Comparison of ENCODE assay signal across 32 cellular contexts in genomic region chr6:112398686-112399085, GRCh38. TPM values are rescaled to one million over a fixed set of nuclear protein-coding genes. Genes with fewer than 3 reads are reported as not detected.
"Had no signal": no experiment of that assay in that cellular context is flagged by ENCODE, and none has a peak within 500 bp of the region (broad histone marks: within the 10 kb centered on the region; RNA-seq: fewer than 3 reads in every experiment).

No MANE protein-coding gene starts in this region.

- H3K4me3 ChIP-seq: coronary artery, dorsolateral prefrontal cortex, esophagus squamous epithelium, gastrocnemius medialis, heart right ventricle, left lung, lower lobe of right lung, mucosa of descending colon had no signal

- H3K36me3 Mint-ChIP-seq: mesothelial cell of epicardium had no signal

- H3K36me3 ChIP-seq: esophagus squamous epithelium, gastrocnemius medialis, heart right ventricle, left lung, lower lobe of right lung had no signal

- ATAC-seq: esophagus mucosa; gastrocnemius medialis; heart right ventricle; left cardiac atrium; left lung; left ventricle myocardium superior; lower lobe of right lung; mucosa of descending colon; naive thymus-derived CD8-positive, alpha-beta T cell had no signal

- DNase-seq: dermis blood vessel endothelial cell; dorsolateral prefrontal cortex; effector CD4-positive, alpha-beta T cell; effector memory CD4-positive, alpha-beta T cell; erythroblast; esophagus squamous epithelium; foreskin fibroblast; foreskin melanocyte; gastrocnemius medialis; glutamatergic neuron; head of caudate nucleus; heart right ventricle; hippocampal formation; left cardiac atrium; left lung; left ventricle myocardium superior; lower lobe of right lung; mesenchymal stem cell; mucosa of descending colon; naive B cell; naive thymus-derived CD8-positive, alpha-beta T cell had no signal

- H3K4me3 Mint-ChIP-seq: mesothelial cell of epicardium; naive B cell; naive thymus-derived CD8-positive, alpha-beta T cell had no signal

- H3K27ac Mint-ChIP-seq: mesothelial cell of epicardium; naive B cell; naive thymus-derived CD8-positive, alpha-beta T cell had no signal

- H3K4me1 Mint-ChIP-seq: mesothelial cell of epicardium; naive B cell; naive thymus-derived CD8-positive, alpha-beta T cell had no signal

- H3K9me3 ChIP-seq: gastrocnemius medialis, lower lobe of right lung, mucosa of descending colon had no signal

- H3K27me3 ChIP-seq: dorsolateral prefrontal cortex, esophagus squamous epithelium, gastrocnemius medialis, heart right ventricle, left lung had no signal

- H3K27ac ChIP-seq: coronary artery, dorsolateral prefrontal cortex, epithelial cell of prostate, esophagus squamous epithelium, gastrocnemius medialis, heart right ventricle, left lung, lower lobe of right lung had no signal

- H3K4me1 ChIP-seq: esophagus squamous epithelium, gastrocnemius medialis, heart right ventricle, left lung, lower lobe of right lung had no signal

RNA-seq across cellular contexts. Expression of gene RFPL4B, which starts 51.6 kb away (rescaled TPM):
- total RNA-seq: esophagus mucosa; esophagus squamous epithelium; gastrocnemius medialis; glomerular endothelial cell; kidney epithelial cell; left cardiac atrium; left lung; left ventricle myocardium superior; lower leg skin; lower lobe of right lung; lung microvascular endothelial cell; mesenteric fat pad; mesothelial cell of epicardium; mucosa of descending colon; myocyte; naive thymus-derived CD8-positive, alpha-beta T cell had no signal
- polyA plus RNA-seq: heart right ventricle; keratinocyte; naive thymus-derived CD8-positive, alpha-beta T cell had no signal
